Comparison of ENCODE assay signal across 9 cellular contexts in the genomic region with DNA sequence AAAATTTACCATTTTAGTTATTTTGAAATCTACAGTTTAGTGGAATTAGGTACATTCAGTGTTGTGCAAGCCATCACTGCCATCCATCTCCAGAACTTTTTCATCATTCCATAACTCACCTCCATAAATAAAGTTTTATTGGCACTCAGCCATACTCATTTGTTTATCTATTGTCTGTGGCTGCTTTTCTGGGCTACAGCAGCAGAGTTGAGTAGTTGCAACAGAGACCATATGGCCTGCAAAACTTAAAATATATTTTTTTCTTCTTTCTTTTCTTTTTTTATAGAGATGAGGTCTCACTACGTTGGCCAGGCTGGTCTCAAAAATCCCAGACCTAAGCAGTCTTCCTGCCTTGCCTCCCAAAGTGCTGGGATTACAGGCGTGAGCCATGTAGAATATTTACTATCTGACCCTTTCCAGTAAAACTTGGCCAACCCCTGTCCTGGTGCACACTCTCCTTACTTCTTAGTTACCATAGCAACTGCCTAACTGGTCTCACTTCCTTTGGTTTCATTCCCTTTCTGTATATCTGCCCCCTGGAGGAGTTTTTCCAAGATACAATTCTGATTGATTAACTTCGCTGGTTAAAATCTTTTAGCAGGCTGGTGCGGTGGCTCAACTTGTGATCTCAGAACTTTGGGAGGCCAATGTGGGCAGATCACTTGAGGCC.
DNase-seq lines count a peak whose midpoint lies in the region; ATAC-seq and TF ChIP-seq lines count a peak whose summit lies in the region.
"Had no signal": no experiment of that assay in that cellular context is flagged by ENCODE, and none has a peak within 500 bp of the region (broad histone marks: within the 10 kb centered on the region; RNA-seq: fewer than 3 reads in every experiment).

No MANE protein-coding gene starts in this region.

- no peak overlapping the region for H3K27ac Mint-ChIP-seq in activated naive CD4-positive, alpha-beta T cell treated with anti-CD3 and anti-CD28 coated beads for 36 hours
- H3K27ac Mint-ChIP-seq: memory B cell had no signal

- H3K4me3 Mint-ChIP-seq in activated naive CD4-positive, alpha-beta T cell treated with anti-CD3 and anti-CD28 coated beads for 36 hours: no peak overlapping the region
- H3K4me3 Mint-ChIP-seq: memory B cell had no signal

- H3K36me3 Mint-ChIP-seq in activated naive CD4-positive, alpha-beta T cell treated with anti-CD3 and anti-CD28 coated beads for 36 hours (ENCODE audit: low read depth): peaks cover 2% of the 10 kb centered on the region

- peak; percentile 29 for TF ChIP-seq CTCF in fibroblast of the aortic adventitia (IDR thresholded peaks at IDR 0.05; ENCODE audit: insufficient read depth, low read length)

- CTCF ChIA-PET in activated naive CD4-positive, alpha-beta T cell treated with anti-CD3 and anti-CD28 coated beads for 36 hours (lab: Charles Lee): no interaction called here

- intact Hi-C loops in activated naive CD4-positive, alpha-beta T cell treated with anti-CD3 and anti-CD28 coated beads for 36 hours (cut with micrococcal nuclease): no loop called here

- peaks cover 28% of the 10 kb centered on the region for H3K4me1 Mint-ChIP-seq in activated naive CD4-positive, alpha-beta T cell treated with anti-CD3 and anti-CD28 coated beads for 36 hours (ENCODE audit: low read depth)

- DNase-seq in GM04504 (ENCODE audit: low read depth) (peak; percentile 24), RPMI7951 (ENCODE audit: low read depth) (peak; percentile 41), fibroblast of the aortic adventitia (ENCODE audit: low read depth) (peak; percentile 82), skeletal muscle cell (ENCODE audit: low read depth) (peak; percentile 51), NCI-H82 treated with DMSO at 0.1 percent for 48 hours (lab: John Stamatoyannopoulos, UW; ENCODE audit: unreplicated experiment) (no peak)
- no peak for DNase-seq in activated naive CD4-positive, alpha-beta T cell treated with anti-CD3 and anti-CD28 coated beads for 36 hours
- DNase-seq: KG1 had no signal

- ATAC-seq in GM19463 (IDR thresholded peaks at IDR 0.05; ENCODE audit: unreplicated experiment): no peak

- H3K4me3 ChIP-seq in fibroblast of the aortic adventitia (ENCODE audit: low read depth, low read length) (no peak overlapping the region), skeletal muscle cell (ENCODE audit: low read depth, low read length) (no peak overlapping the region)

- no peaks in the 10 kb centered on the region for H3K9me3 Mint-ChIP-seq in activated naive CD4-positive, alpha-beta T cell treated with anti-CD3 and anti-CD28 coated beads for 36 hours
- H3K9me3 Mint-ChIP-seq: memory B cell had no signal

- no peaks in the 10 kb centered on the region for H3K27me3 Mint-ChIP-seq in activated naive CD4-positive, alpha-beta T cell treated with anti-CD3 and anti-CD28 coated beads for 36 hours (ENCODE audit: low read depth)
- H3K27me3 Mint-ChIP-seq: memory B cell had no signal

Comparison
In these comparisons a context has a peak if more than half of its experiments do, and no peak if none do; other contexts are left out.
1. DNase-seq: peak in GM04504 (single experiment), RPMI7951 (single experiment), fibroblast of the aortic adventitia (single experiment) and skeletal muscle cell (single experiment); none in activated naive CD4-positive, alpha-beta T cell treated with anti-CD3 and anti-CD28 coated beads for 36 hours (single experiment) and NCI-H82 treated with DMSO at 0.1 percent for 48 hours (single experiment).